ENCODE assay signal across 17 cellular contexts in genomic region chr1:67522001-67522441, GRCh38.
DNase-seq lines count a peak whose midpoint lies in the region; ATAC-seq and TF ChIP-seq lines count a peak whose summit lies in the region.
"Had no signal": no experiment of that assay in that cellular context is flagged by ENCODE, and none has a peak within 500 bp of the region (broad histone marks: within the 10 kb centered on the region; RNA-seq: fewer than 3 reads in every experiment).

No MANE protein-coding gene starts in this region.

- ATAC-seq in esophagus mucosa (peak; percentile 40), mucosa of descending colon (peak; percentile 84), GM21576 (IDR thresholded peaks at IDR 0.05; ENCODE audit: unreplicated experiment) (no peak), HG03095 (IDR thresholded peaks at IDR 0.05; ENCODE audit: unreplicated experiment) (no peak)

- no peak overlapping the region for H3K4me3 ChIP-seq in mucosa of descending colon
- H3K4me3 ChIP-seq: Peyer's patch, SJSA1 had no signal

- no peaks in the 10 kb centered on the region for H3K36me3 ChIP-seq in mucosa of descending colon (ENCODE audit: low read depth)
- H3K36me3 ChIP-seq: Peyer's patch, SJSA1 had no signal

- no peaks in the 10 kb centered on the region for H3K9me3 ChIP-seq in mucosa of descending colon
- H3K9me3 ChIP-seq: Peyer's patch, SJSA1 had no signal

- H3K4me1 ChIP-seq in mucosa of descending colon (ENCODE audit: low read depth): no peaks in the 10 kb centered on the region
- H3K4me1 ChIP-seq: Peyer's patch, SJSA1 had no signal

- intact Hi-C loops in mucosa of descending colon (cut with DNase I, micrococcal nuclease): no loop called here

- DNase-seq in M059J (ENCODE audit: low read depth) (peak; percentile 45), kidney tubule cell (ENCODE audit: low spot score) (peak; percentile 45), mucosa of descending colon (no peak), NCI-H1105 treated with DMSO at 0.1 percent for 48 hours (lab: John Stamatoyannopoulos, UW) (no peak), amniotic stem cell (lab: John Stamatoyannopoulos, UW) (no peak)
- DNase-seq: GDM1, NCI-H1092, NCI-H1436 treated with DMSO at 0.1 percent for 48 hours, NCI-H1930, NCI-H226, NCI-H524, NCI-H82, Peyer's patch had no signal

- TF ChIP-seq CTCF in mucosa of descending colon (IDR thresholded peaks at IDR 0.05): no peak

Comparison
In these comparisons a context has a peak if more than half of its experiments do, and no peak if none do; other contexts are left out.
1. DNase-seq: peak in M059J (single experiment) and kidney tubule cell (single experiment); none in mucosa of descending colon (0 of 3), NCI-H1105 treated with DMSO at 0.1 percent for 48 hours (single experiment) and amniotic stem cell (single experiment).
2. ATAC-seq: peak in esophagus mucosa (single experiment) and mucosa of descending colon (single experiment); none in GM21576 (single experiment) and HG03095 (single experiment).